33 cellular contexts compared by ENCODE assay signal in genomic region chr12:102681309-102681708, GRCh38.
"Had no signal": no experiment of that assay in that cellular context is flagged by ENCODE, and none has a peak within 500 bp of the region (broad histone marks: within the 10 kb centered on the region; RNA-seq: fewer than 3 reads in every experiment).

No MANE protein-coding gene starts in this region.

- H3K27ac ChIP-seq: adrenal gland, ascending aorta, body of pancreas, brain microvascular endothelial cell, cardiac muscle cell had no signal

- H3K4me3 ChIP-seq: adrenal gland, ascending aorta, body of pancreas, breast epithelium, cardiac muscle cell had no signal

- ATAC-seq: activated naive CD4-positive, alpha-beta T cell treated with anti-CD3 and anti-CD28 coated beads, Interleukin-2, amount 50 U/mL, for 72 hours; activated naive CD8-positive, alpha-beta T cell treated with anti-CD3 and anti-CD28 coated beads, Interleukin-2, amount 50 U/mL, for 24 hours; activated T-cell treated with anti-CD3 and anti-CD28 coated beads, Interleukin-2, amount 50 U/mL, for 4 hours; activated T-cell treated with anti-CD3 and anti-CD28 coated beads, Interleukin-2, amount 50 U/mL, for 72 hours; activated T-helper 17 cell treated with anti-CD3 and anti-CD28 coated beads, Interleukin-2, amount 50 U/mL, for 72 hours; body of pancreas had no signal

- H3K9me3 ChIP-seq: adrenal gland, ascending aorta, body of pancreas, breast epithelium had no signal

- H3K4me1 ChIP-seq: adrenal gland, ascending aorta, body of pancreas, breast epithelium had no signal

- DNase-seq: activated effector memory CD4-positive, alpha-beta T cell treated with anti-CD3 and anti-CD28 coated beads, Interleukin-2, amount 50 U/mL, for 16 hours; activated effector memory CD4-positive, alpha-beta T cell treated with Interleukin-2 at 50 U/mL for 16 hours; activated gamma-delta T cell; activated gamma-delta T cell treated with Interleukin-2 at 50 U/mL for 16 hours; activated naive CD4-positive, alpha-beta T cell; activated naive CD4-positive, alpha-beta T cell treated with anti-CD3 and anti-CD28 coated beads for 36 hours; activated naive CD4-positive, alpha-beta T cell treated with anti-CD3 and anti-CD28 coated beads, Interleukin-2, amount 10 ng/mL, durations not matched to agents 7 days and 5 days; activated naive CD4-positive, alpha-beta T cell treated with anti-CD3 and anti-CD28 coated beads, Interleukin-2, amount 50 U/mL, for 16 hours; activated naive CD4-positive, alpha-beta T cell treated with Interleukin-2 at 50 U/mL for 16 hours; activated naive CD8-positive, alpha-beta T cell treated with anti-CD3 and anti-CD28 coated beads for 36 hours; activated naive CD8-positive, alpha-beta T cell treated with anti-CD3 and anti-CD28 coated beads, Interleukin-2, amount 10 ng/mL, durations not matched to agents 7 days and 5 days; activated naive CD8-positive, alpha-beta T cell treated with anti-CD3 and anti-CD28 coated beads, Interleukin-2, amount 50 U/mL, for 24 hours; activated T-cell treated with anti-CD3 and anti-CD28 coated beads, Interleukin-2, amount 50 U/mL, for 4 hours; activated T-cell treated with anti-CD3 and anti-CD28 coated beads, Interleukin-2, amount 50 U/mL, for 48 hours; activated T-cell treated with anti-CD3 and anti-CD28 coated beads, Interleukin-2, amount 50 U/mL, for 72 hours; adrenal gland; amniotic stem cell; amygdala; anterior cingulate cortex; aorta; body of pancreas; brain microvascular endothelial cell; caudate nucleus; central memory CD4-positive, alpha-beta T cell; cerebellar nuclear complex had no signal

- FAIRE-seq: astrocyte, bronchial epithelial cell, colon had no signal

- H3K27me3 ChIP-seq: adrenal gland, ascending aorta, body of pancreas, brain microvascular endothelial cell, breast epithelium, cardiac muscle cell had no signal

- H3K36me3 ChIP-seq: adrenal gland, ascending aorta, brain microvascular endothelial cell, breast epithelium, cardiac muscle cell had no signal
